16 cellular contexts compared by ENCODE assay signal in genomic region chr1:197062692-197063091, GRCh38. TPM values are rescaled to one million over a fixed set of nuclear protein-coding genes. Genes with fewer than 3 reads are reported as not detected.
DNase-seq lines count a peak whose midpoint lies in the region; ATAC-seq and TF ChIP-seq lines count a peak whose summit lies in the region.
"Had no signal": no experiment of that assay in that cellular context is flagged by ENCODE, and none has a peak within 500 bp of the region (broad histone marks: within the 10 kb centered on the region; RNA-seq: fewer than 3 reads in every experiment).

No MANE protein-coding gene starts in this region.

- H3K4me3 ChIP-seq in sigmoid colon = no peak overlapping the region
- H3K4me3 ChIP-seq: ovary had no signal

- H3K36me3 ChIP-seq in sigmoid colon = no peaks in the 10 kb centered on the region
- H3K36me3 ChIP-seq: ovary had no signal

- no peak overlapping the region for H3K27ac ChIP-seq in sigmoid colon
- H3K27ac ChIP-seq: ovary had no signal

- peak; percentile 94 for ATAC-seq in GM18870 (IDR thresholded peaks at IDR 0.05; ENCODE audit: unreplicated experiment)
- ATAC-seq in GM21529 (IDR thresholded peaks at IDR 0.05; ENCODE audit: unreplicated experiment) = peak; percentile 94
- ATAC-seq in HG03060 (IDR thresholded peaks at IDR 0.05; ENCODE audit: low read depth, unreplicated experiment) = peak; percentile 74
- ATAC-seq: stimulated activated naive CD8-positive, alpha-beta T cell treated with anti-CD3 and anti-CD28 coated beads, Interleukin-15, Interleukin-2, amounts not matched to agents 100 U/mL and 50 U/mL, for 24 hours had no signal

- TF ChIP-seq POLR2A in sigmoid colon (IDR thresholded peaks at IDR 0.05) = no peak

- no peak for TF ChIP-seq EP300 in sigmoid colon (IDR thresholded peaks at IDR 0.05)

- intact Hi-C loops in sigmoid colon (cut with DNase I) = no loop called here

- no peaks in the 10 kb centered on the region for H3K4me1 ChIP-seq in sigmoid colon

- DNase-seq in OCI-M1 (lab: John Stamatoyannopoulos, UW) (peak; percentile 38), amygdala (lab: John Stamatoyannopoulos, UW) (no peak), NCI-H446 (lab: John Stamatoyannopoulos, UW) (no peak), sigmoid colon (no peak), globus pallidus (ENCODE audit: low spot score) (no peak)
- DNase-seq: activated effector memory CD4-positive, alpha-beta T cell treated with Interleukin-2 at 50 U/mL for 16 hours; CD4-positive, alpha-beta T cell; hippocampal formation; NCI-H524; ovary; stimulated activated naive CD8-positive, alpha-beta T cell treated with anti-CD3 and anti-CD28 coated beads, Interleukin-15, Interleukin-2, amounts not matched to agents 100 U/mL and 50 U/mL, for 24 hours had no signal

- H3K27me3 ChIP-seq in sigmoid colon = no peaks in the 10 kb centered on the region
- H3K27me3 ChIP-seq: ovary had no signal

- WGBS in sigmoid colon, 2 donors = 72 to 73% methylated on average over 2 of the region's 2 CpGs

- no peak for TF ChIP-seq CTCF in sigmoid colon (IDR thresholded peaks at IDR 0.05)

- no peaks in the 10 kb centered on the region for H3K9me3 ChIP-seq in sigmoid colon
- H3K9me3 ChIP-seq: ovary had no signal

RNA-seq across cellular contexts. Expression of gene F13B, which starts 4.4 kb away (rescaled TPM):
- total RNA-seq in sigmoid colon = not detected
- not detected for polyA plus RNA-seq in sigmoid colon
- total RNA-seq: CD4-positive, alpha-beta T cell; lung microvascular endothelial cell; ovary; SK-MEL-5 had no signal
- polyA plus RNA-seq: ovary had no signal
